Comparison of ENCODE assay signal across 30 cellular contexts in genomic region chr7:43208189-43208588, GRCh38.
"Had no signal": no experiment of that assay in that cellular context is flagged by ENCODE, and none has a peak within 500 bp of the region (broad histone marks: within the 10 kb centered on the region; RNA-seq: fewer than 3 reads in every experiment).

No MANE protein-coding gene starts in this region.

- H3K4me3 Mint-ChIP-seq: dendritic cell treated with granulocyte-macrophage colony-stimulating factor and Interleukin-4, amounts not matched to agents 40 ng/mL and 50 ng/mL, for 4 days; endodermal cell; immature natural killer cell; naive thymus-derived CD8-positive, alpha-beta T cell; nephron progenitor cell; stimulated activated effector memory CD8-positive, alpha-beta T cell treated with anti-CD3 and anti-CD28 coated beads, Interleukin-12 subunit alpha, Interleukin-12 subunit beta, amount 100 ng/mL, for 72 hours; type B pancreatic cell had no signal

- H3K36me3 ChIP-seq: colonic mucosa, esophagus squamous epithelium, heart right ventricle, lower lobe of right lung, prostate gland, right atrium auricular region, tibial artery had no signal

- H3K9me3 Mint-ChIP-seq: dendritic cell treated with granulocyte-macrophage colony-stimulating factor and Interleukin-4, amounts not matched to agents 40 ng/mL and 50 ng/mL, for 4 days; endodermal cell; immature natural killer cell; naive thymus-derived CD8-positive, alpha-beta T cell; nephron progenitor cell; stimulated activated effector memory CD8-positive, alpha-beta T cell treated with anti-CD3 and anti-CD28 coated beads, Interleukin-12 subunit alpha, Interleukin-12 subunit beta, amount 100 ng/mL, for 72 hours; type B pancreatic cell had no signal

- H3K4me1 ChIP-seq: colonic mucosa, esophagus squamous epithelium, heart right ventricle, lower lobe of right lung, prostate gland, right atrium auricular region, tibial artery had no signal

- H3K4me1 Mint-ChIP-seq: endodermal cell; immature natural killer cell; naive thymus-derived CD8-positive, alpha-beta T cell; stimulated activated effector memory CD8-positive, alpha-beta T cell treated with anti-CD3 and anti-CD28 coated beads, Interleukin-12 subunit alpha, Interleukin-12 subunit beta, amount 100 ng/mL, for 72 hours had no signal

- H3K9me3 ChIP-seq: colonic mucosa, esophagus squamous epithelium, heart right ventricle, lower lobe of right lung, prostate gland, right atrium auricular region, testis, tibial artery had no signal

- DNase-seq: colonic mucosa; effector CD8-positive, alpha-beta T cell; endodermal cell; esophagus squamous epithelium; foreskin melanocyte; glutamatergic neuron; heart right ventricle; hippocampal formation; immature natural killer cell; islet precursor cell; kidney glomerular epithelial cell; left colon; left ventricle myocardium superior; lower lobe of right lung; midbrain; naive thymus-derived CD8-positive, alpha-beta T cell; nephron progenitor cell; nucleus accumbens; stimulated activated CD4-positive, alpha-beta T cell treated with anti-CD3 and anti-CD28 coated beads, Interleukin-2, amount 100 ng/mL, for 24 hours; stimulated activated CD4-positive, alpha-beta T cell treated with anti-CD3 and anti-CD28 coated beads, Interleukin-4, amount 100 ng/mL, for 24 hours; stimulated activated naive CD8-positive, alpha-beta T cell treated with anti-CD3 and anti-CD28 coated beads, Interleukin-15, Interleukin-2, amounts not matched to agents 100 U/mL and 50 U/mL, for 24 hours; substantia nigra; testis; tibial artery had no signal

- H3K27me3 ChIP-seq: colonic mucosa, right atrium auricular region, testis, tibial artery had no signal

- H3K27ac Mint-ChIP-seq: dendritic cell treated with granulocyte-macrophage colony-stimulating factor and Interleukin-4, amounts not matched to agents 40 ng/mL and 50 ng/mL, for 4 days; endodermal cell; immature natural killer cell; naive thymus-derived CD8-positive, alpha-beta T cell; nephron progenitor cell; stimulated activated effector memory CD8-positive, alpha-beta T cell treated with anti-CD3 and anti-CD28 coated beads, Interleukin-12 subunit alpha, Interleukin-12 subunit beta, amount 100 ng/mL, for 72 hours; type B pancreatic cell had no signal

- H3K27ac ChIP-seq: colonic mucosa, esophagus squamous epithelium, heart right ventricle, lower lobe of right lung, prostate gland, right atrium auricular region, testis, tibial artery had no signal

- H3K4me3 ChIP-seq: colonic mucosa, esophagus squamous epithelium, heart right ventricle, lower lobe of right lung, prostate gland, right atrium auricular region, testis, tibial artery had no signal

- H3K36me3 Mint-ChIP-seq: immature natural killer cell; naive thymus-derived CD8-positive, alpha-beta T cell; stimulated activated effector memory CD8-positive, alpha-beta T cell treated with anti-CD3 and anti-CD28 coated beads, Interleukin-12 subunit alpha, Interleukin-12 subunit beta, amount 100 ng/mL, for 72 hours; type B pancreatic cell had no signal

- ATAC-seq: heart right ventricle; left colon; left ventricle myocardium superior; lower lobe of right lung; naive thymus-derived CD8-positive, alpha-beta T cell; sciatic nerve; stimulated activated effector memory CD8-positive, alpha-beta T cell treated with anti-CD3 and anti-CD28 coated beads, Interleukin-12 subunit alpha, Interleukin-12 subunit beta, amount 100 ng/mL, for 72 hours; stimulated activated naive CD8-positive, alpha-beta T cell treated with anti-CD3 and anti-CD28 coated beads, Interleukin-15, Interleukin-2, amounts not matched to agents 100 U/mL and 50 U/mL, for 24 hours had no signal
